Comparison of ENCODE assay signal across 21 cellular contexts in the genomic region with DNA sequence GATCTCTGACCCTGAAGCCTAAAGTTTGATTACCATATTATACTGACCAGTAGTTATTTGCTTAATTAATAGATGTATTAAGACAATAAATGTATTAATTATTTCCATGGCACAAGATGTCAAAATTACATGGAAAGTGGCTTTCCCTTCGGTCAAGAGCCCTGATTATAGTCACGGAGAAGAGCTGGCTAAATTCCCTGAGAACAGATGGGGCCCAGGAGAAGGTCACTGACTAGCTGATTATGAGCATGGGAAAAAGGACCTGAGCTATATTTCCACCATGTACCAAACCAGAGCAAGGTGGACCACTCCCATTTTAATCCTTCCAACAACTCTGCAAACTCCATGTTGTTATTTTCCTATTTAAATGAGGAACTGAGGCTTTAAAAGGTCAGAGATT. TPM values are rescaled to one million over a fixed set of nuclear protein-coding genes. Genes with fewer than 3 reads are reported as not detected.
DNase-seq lines count a peak whose midpoint lies in the region; ATAC-seq lines count a peak whose summit lies in the region.
"Had no signal": no experiment of that assay in that cellular context is flagged by ENCODE, and none has a peak within 500 bp of the region (broad histone marks: within the 10 kb centered on the region; RNA-seq: fewer than 3 reads in every experiment).

No MANE protein-coding gene starts in this region.

- no peak overlapping the region for H3K9ac ChIP-seq in BLaER1 treated with 17β-estradiol and CSF1 and Interleukin-3, amounts not matched to agents 10 nM and 100 nM
- H3K9ac ChIP-seq: BLaER1 had no signal

- no peak overlapping the region for H3K4me3 Mint-ChIP-seq in activated T-cell treated with anti-CD3 and anti-CD28 coated beads, Interleukin-2, amount 50 U/mL, for 72 hours
- H3K4me3 Mint-ChIP-seq: B cell; CD14-positive monocyte; CD4-positive, alpha-beta T cell; CD8-positive, alpha-beta memory T cell; HFFc6 had no signal

- no peaks in the 10 kb centered on the region for H3K27me3 ChIP-seq in BLaER1 treated with 17β-estradiol and CSF1 and Interleukin-3, amounts not matched to agents 10 nM and 100 nM
- H3K27me3 ChIP-seq: BLaER1 had no signal

- DNase-seq in DMS 273 (lab: John Stamatoyannopoulos, UW; ENCODE audit: unreplicated experiment) (peak; percentile 11), DMS 273 treated with DMSO at 0.1 percent for 48 hours (lab: John Stamatoyannopoulos, UW) (no peak), NCI-H524 (lab: John Stamatoyannopoulos, UW) (peak; percentile 15 to 57), cerebellar nuclear complex (lab: John Stamatoyannopoulos, UW) (peak; percentile 64 to 73), anterior cingulate cortex (lab: John Stamatoyannopoulos, UW) (no peak)
- no peak for DNase-seq in activated T-cell treated with anti-CD3 and anti-CD28 coated beads, Interleukin-2, amount 50 U/mL, for 72 hours
- DNase-seq: CD4-positive, alpha-beta T cell; CD8-positive, alpha-beta memory T cell; DMS153; DND-41; GDM1; GOT3; HFFc6 had no signal

- ATAC-seq in GM21825 (IDR thresholded peaks at IDR 0.05; ENCODE audit: unreplicated experiment): no peak
- no peak for ATAC-seq in activated T-cell treated with anti-CD3 and anti-CD28 coated beads, Interleukin-2, amount 50 U/mL, for 72 hours (replicated peaks in 1 of 2)
- ATAC-seq: GM12878 had no signal

- peak overlapping the region in 7 of 11 experiments; percentile 9 to 97 (median 59); a peak in 10 of 22 replicates for H3K4me2 ChIP-seq in BLaER1 treated with 17β-estradiol and CSF1 and Interleukin-3, amounts not matched to agents 10 nM and 100 nM
- H3K4me2 ChIP-seq: BLaER1 had no signal

- no peaks in the 10 kb centered on the region for H3K36me3 ChIP-seq in BLaER1 treated with 17β-estradiol and CSF1 and Interleukin-3, amounts not matched to agents 10 nM and 100 nM
- H3K36me3 ChIP-seq: BLaER1, HAP-1 had no signal

- H3K36me3 Mint-ChIP-seq in activated T-cell treated with anti-CD3 and anti-CD28 coated beads, Interleukin-2, amount 50 U/mL, for 72 hours (ENCODE audit: insufficient read depth in 2 of 2): no peaks in the 10 kb centered on the region
- H3K36me3 Mint-ChIP-seq: CD14-positive monocyte; CD8-positive, alpha-beta memory T cell had no signal

- peaks cover 32 to 64% (median 53%) of the 10 kb centered on the region in 10 experiments for H3K4me1 ChIP-seq in BLaER1 treated with 17β-estradiol and CSF1 and Interleukin-3, amounts not matched to agents 10 nM and 100 nM
- H3K4me1 ChIP-seq: HAP-1 had no signal

- no peaks in the 10 kb centered on the region for H4K20me1 ChIP-seq in BLaER1 treated with 17β-estradiol and CSF1 and Interleukin-3, amounts not matched to agents 10 nM and 100 nM
- H4K20me1 ChIP-seq: BLaER1 had no signal

- H3K9me3 ChIP-seq in BLaER1 treated with 17β-estradiol and CSF1 and Interleukin-3, amounts not matched to agents 10 nM and 100 nM (replicated peaks in 1 of 11): no peaks in the 10 kb centered on the region
- H3K9me3 ChIP-seq: BLaER1, HAP-1 had no signal

- H3K4me1 Mint-ChIP-seq in activated T-cell treated with anti-CD3 and anti-CD28 coated beads, Interleukin-2, amount 50 U/mL, for 72 hours (ENCODE audit: low read depth): peaks cover 6% of the 10 kb centered on the region
- H3K4me1 Mint-ChIP-seq: CD8-positive, alpha-beta memory T cell had no signal

- H3K4me3 ChIP-seq in BLaER1 treated with 17β-estradiol and CSF1 and Interleukin-3, amounts not matched to agents 10 nM and 100 nM: no peak overlapping the region
- H3K4me3 ChIP-seq: BLaER1, GM12878, HAP-1 had no signal

- H3K27me3 Mint-ChIP-seq in activated T-cell treated with anti-CD3 and anti-CD28 coated beads, Interleukin-2, amount 50 U/mL, for 72 hours (ENCODE audit: low read depth): peaks cover 18% of the 10 kb centered on the region

- H3K27ac Mint-ChIP-seq in activated T-cell treated with anti-CD3 and anti-CD28 coated beads, Interleukin-2, amount 50 U/mL, for 72 hours: no peak overlapping the region
- H3K27ac Mint-ChIP-seq: CD4-positive, alpha-beta T cell; CD8-positive, alpha-beta memory T cell; HFFc6 had no signal

- no peaks in the 10 kb centered on the region for H3K9me3 Mint-ChIP-seq in activated T-cell treated with anti-CD3 and anti-CD28 coated beads, Interleukin-2, amount 50 U/mL, for 72 hours
- H3K9me3 Mint-ChIP-seq: CD14-positive monocyte; CD4-positive, alpha-beta T cell; CD8-positive, alpha-beta memory T cell; HFFc6 had no signal

- H3K27ac ChIP-seq in BLaER1 treated with 17β-estradiol and CSF1 and Interleukin-3, amounts not matched to agents 10 nM and 100 nM: peak overlapping the region in 1 of 11 experiments; percentile 34; a peak in 2 of 22 replicates
- H3K27ac ChIP-seq: 22Rv1, BLaER1 had no signal

RNA-seq across cellular contexts. Expression of a gene that starts 12.9 kb away (rescaled TPM):
- total RNA-seq in activated T-cell treated with anti-CD3 and anti-CD28 coated beads, Interleukin-2, amount 50 U/mL, for 72 hours: 10 to 100 TPM; 49.5 to 51.2 TPM

RNA-seq across cellular contexts. Expression of a gene that starts 53.5 kb away (rescaled TPM):
- total RNA-seq in activated T-cell treated with anti-CD3 and anti-CD28 coated beads, Interleukin-2, amount 50 U/mL, for 72 hours: not detected
- total RNA-seq: B cell; CD4-positive, alpha-beta T cell; CD8-positive, alpha-beta memory T cell; GM12878 had no signal

Comparison
In these comparisons a context has a peak if more than half of its experiments do, and no peak if none do; other contexts are left out.
1. DNase-seq: peak in DMS 273 (single experiment), NCI-H524 (2 of 2) and cerebellar nuclear complex (2 of 2); none in DMS 273 treated with DMSO at 0.1 percent for 48 hours (single experiment), anterior cingulate cortex (0 of 58) and activated T-cell treated with anti-CD3 and anti-CD28 coated beads, Interleukin-2, amount 50 U/mL, for 72 hours (0 of 2).